30 cellular contexts compared by ENCODE assay signal in the genomic region with DNA sequence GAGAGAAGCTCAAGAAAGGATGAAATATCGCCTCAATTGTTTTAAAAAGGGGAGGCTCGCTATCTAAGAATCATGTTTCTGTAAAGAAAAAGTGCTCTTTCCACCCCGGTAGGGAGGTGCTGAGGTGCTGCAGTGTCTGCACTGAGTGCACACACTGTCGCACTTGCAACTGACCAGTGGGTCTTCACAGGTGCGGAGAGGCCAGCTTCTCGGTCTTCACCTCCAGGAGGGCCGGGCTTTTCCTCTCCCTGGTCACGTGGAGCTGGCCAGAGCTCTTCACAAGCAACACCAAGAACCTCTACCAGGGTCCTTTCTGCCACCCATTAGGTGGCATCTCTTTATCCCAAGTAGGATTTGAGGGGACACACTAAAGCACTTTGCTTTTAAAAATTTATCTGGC.
"Had no signal": no experiment of that assay in that cellular context is flagged by ENCODE, and none has a peak within 500 bp of the region (broad histone marks: within the 10 kb centered on the region; RNA-seq: fewer than 3 reads in every experiment).

No MANE protein-coding gene starts in this region.

- H3K9me3 ChIP-seq: left lung, lower lobe of right lung, neutrophil, ovary, right atrium auricular region, right lobe of liver, tibial nerve, uterus had no signal

- H3K4me3 ChIP-seq: left lung, lower lobe of right lung, neural progenitor cell, ovary, right atrium auricular region, right lobe of liver, smooth muscle cell, tibial nerve, uterus had no signal

- H3K9me3 Mint-ChIP-seq: immature natural killer cell; naive thymus-derived CD8-positive, alpha-beta T cell; nephron; neural progenitor cell; stimulated activated memory B cell treated with anti-CD40 and anti-IgM and Interleukin-4, amounts not matched to agents 10 μg/mL and 1 μg/mL and 100 μg/mL, for 72 hours; stimulated activated naive CD8-positive, alpha-beta T cell treated with anti-CD3 and anti-CD28 coated beads, Interleukin-15, amount 100 ng/mL, for 72 hours; type B pancreatic cell had no signal

- H3K4me1 Mint-ChIP-seq: neural progenitor cell; stimulated activated memory B cell treated with anti-CD40 and anti-IgM and Interleukin-4, amounts not matched to agents 10 μg/mL and 1 μg/mL and 100 μg/mL, for 72 hours had no signal

- H3K27ac Mint-ChIP-seq: nephron; neural progenitor cell; progenitor cell of endocrine pancreas; stimulated activated memory B cell treated with anti-CD40 and anti-IgM and Interleukin-4, amounts not matched to agents 10 μg/mL and 1 μg/mL and 100 μg/mL, for 72 hours; stimulated activated naive CD8-positive, alpha-beta T cell treated with anti-CD3 and anti-CD28 coated beads, Interleukin-15, amount 100 ng/mL, for 72 hours; type B pancreatic cell had no signal

- H3K4me3 Mint-ChIP-seq: immature natural killer cell; naive thymus-derived CD8-positive, alpha-beta T cell; nephron; neural progenitor cell; stimulated activated memory B cell treated with anti-CD40 and anti-IgM and Interleukin-4, amounts not matched to agents 10 μg/mL and 1 μg/mL and 100 μg/mL, for 72 hours; stimulated activated naive CD8-positive, alpha-beta T cell treated with anti-CD3 and anti-CD28 coated beads, Interleukin-15, amount 100 ng/mL, for 72 hours; type B pancreatic cell had no signal

- DNase-seq: hypothalamus; immature natural killer cell; kidney; left colon; lower lobe of right lung; mammary epithelial cell; mesenchymal stem cell; naive thymus-derived CD8-positive, alpha-beta T cell; occipital lobe; ovary; stimulated activated CD4-positive, alpha-beta T cell treated with anti-CD3 and anti-CD28 coated beads, Interleukin-1b, Interleukin-23, amount 100 ng/mL, for 48 hours; stimulated activated CD4-positive, alpha-beta T cell treated with anti-CD3 and anti-CD28 coated beads, Interleukin-2, amount 100 ng/mL, for 48 hours; stimulated activated CD4-positive, alpha-beta T cell treated with anti-CD3 and anti-CD28 coated beads, Interleukin-4, amount 100 ng/mL, for 4 hours; stimulated activated CD8-positive, alpha-beta memory T cell treated with anti-CD3 and anti-CD28 coated beads, Interleukin-4, amount 100 ng/mL, for 48 hours; stimulated activated naive CD4-positive, alpha-beta T cell treated with Interleukin-2 at 50 U/mL for 16 hours; stimulated activated naive CD8-positive, alpha-beta T cell treated with anti-CD3 and anti-CD28 coated beads, Interleukin-15, amount 100 ng/mL, for 72 hours; substantia nigra; uterus had no signal

- H3K27me3 Mint-ChIP-seq: naive thymus-derived CD8-positive, alpha-beta T cell; progenitor cell of endocrine pancreas; stimulated activated memory B cell treated with anti-CD40 and anti-IgM and Interleukin-4, amounts not matched to agents 10 μg/mL and 1 μg/mL and 100 μg/mL, for 72 hours; stimulated activated naive CD8-positive, alpha-beta T cell treated with anti-CD3 and anti-CD28 coated beads, Interleukin-15, amount 100 ng/mL, for 72 hours; type B pancreatic cell had no signal

- FAIRE-seq: islet of Langerhans, kidney had no signal

- H3K9ac ChIP-seq: neural progenitor cell had no signal

- H3K27ac ChIP-seq: left lung, lower lobe of right lung, neural progenitor cell, neutrophil, ovary, right atrium auricular region, right lobe of liver, tibial nerve, uterus had no signal

- H3K27me3 ChIP-seq: left lung, neural progenitor cell, neutrophil, ovary, right atrium auricular region, right lobe of liver, tibial nerve, uterus had no signal

- H3K4me1 ChIP-seq: left lung, lower lobe of right lung, neural progenitor cell, uterus had no signal

- H3K36me3 ChIP-seq: neural progenitor cell, ovary, uterus had no signal

- H3K4me2 ChIP-seq: neural progenitor cell, smooth muscle cell had no signal
